8 cellular contexts compared by ENCODE assay signal in genomic region chr22:17158568-17159503, GRCh38. TPM values are rescaled to one million over a fixed set of nuclear protein-coding genes. Genes with fewer than 3 reads are reported as not detected.
DNase-seq lines count a peak whose midpoint lies in the region; ATAC-seq and TF ChIP-seq lines count a peak whose summit lies in the region.

HDHD5 (minus strand) TSS chr22:17159277; CDS start chr22:17159251, 26 bp downstream.

- 0 out of 2 replicates have a peak, but pooled peaks cover 3% of the 10 kb centered on the region for H3K4me1 ChIP-seq in Caco-2
- peaks cover 25% of the 10 kb centered on the region for H3K4me1 ChIP-seq in OCI-LY3 (ENCODE audit: low read length)
- H3K4me1 ChIP-seq in mucosa of descending colon (ENCODE audit: low read depth): peaks cover 18% of the 10 kb centered on the region

- H3K9ac ChIP-seq in OCI-LY3 (ENCODE audit: low read length): peak within 1 kb of the TSS; percentile 73

- CTCF ChIA-PET in Caco-2 (lab: Charles Lee): interaction anchor here (2.5 kb wide), 1 partner anchor 13 kb away, joined by 21 read pairs; no protein-coding TSS in a partner anchor

- H4K20me1 ChIP-seq in OCI-LY3 (ENCODE audit: insufficient read depth, low read length): peaks cover 24% of the 10 kb centered on the region

- H3K27ac Mint-ChIP-seq in Caco-2 (ENCODE audit: unreplicated experiment): peak within 1 kb of the TSS; percentile 69

- intact Hi-C loops in Caco-2 (cut with micrococcal nuclease; ENCODE audit: unreplicated experiment) (loop anchor here (1.0 kb wide), 3 partner anchors 10 to 38 kb away; partner anchors contain the start of gene TMEM121B), mucosa of descending colon (cut with DNase I, micrococcal nuclease) (no loop called here)

- TF ChIP-seq CTCF in Caco-2 (IDR thresholded peaks at IDR 0.05; ENCODE audit: insufficient read depth in 1 of 2, low read depth in 1 of 2, low read length in 1 of 2, severe bottlenecking in 1 of 2, unreplicated experiment in 1 of 2): no peak
- TF ChIP-seq CTCF in OCI-LY3 (IDR thresholded peaks at IDR 0.05; ENCODE audit: low read depth, low read length): no peak
- no peak for TF ChIP-seq CTCF in epithelial cell of esophagus (IDR thresholded peaks at IDR 0.05; ENCODE audit: insufficient read depth, low read depth, low read length, missing control alignments)
- TF ChIP-seq CTCF in mucosa of descending colon (IDR thresholded peaks at IDR 0.05): no peak

- H3K79me2 ChIP-seq in OCI-LY3 (ENCODE audit: low read length): peaks cover 52% of the 10 kb centered on the region

- no peaks in the 10 kb centered on the region for H3K9me3 Mint-ChIP-seq in Caco-2 (ENCODE audit: unreplicated experiment)

- BruUV-seq in Caco-2 (replicated peaks; lab: Mats Ljungman, UMichigan): no TSS peak

- ATAC-seq in GM21447 (IDR thresholded peaks at IDR 0.05; ENCODE audit: unreplicated experiment) (peak; percentile 72), mucosa of descending colon (peak; percentile 94)

- H2AFZ ChIP-seq in OCI-LY3 (ENCODE audit: low read depth, low read length): peak within 1 kb of the TSS; percentile 92

- peak within 1 kb of the TSS; percentile 84 for H3K4me2 ChIP-seq in OCI-LY3 (ENCODE audit: low read length)

- H3K4me1 Mint-ChIP-seq in Caco-2 (ENCODE audit: low read depth, unreplicated experiment): no peaks in the 10 kb centered on the region

- H3K9me3 ChIP-seq in Caco-2 (no peaks in the 10 kb centered on the region), OCI-LY3 (ENCODE audit: insufficient read depth, low read length) (no peaks in the 10 kb centered on the region), mucosa of descending colon (no peaks in the 10 kb centered on the region)

- H3K4me3 ChIP-seq in Caco-2 (ENCODE audit: low read depth, low read length) (peak within 1 kb of the TSS; percentile 97), OCI-LY3 (ENCODE audit: low read length) (peak within 1 kb of the TSS; percentile 81), epithelial cell of esophagus (ENCODE audit: low read length) (peak within 1 kb of the TSS; percentile 70), mucosa of descending colon (peak within 1 kb of the TSS; percentile 42)

- peak within 1 kb of the TSS; percentile 86 for H3K4me3 Mint-ChIP-seq in Caco-2 (ENCODE audit: unreplicated experiment)

- H3K27me3 Mint-ChIP-seq in Caco-2 (ENCODE audit: insufficient read depth, unreplicated experiment): no peaks in the 10 kb centered on the region

- no peaks in the 10 kb centered on the region for H3K27me3 ChIP-seq in Caco-2 (replicated peaks; ENCODE audit: control insufficient read depth, insufficient read depth, low read length)
- H3K27me3 ChIP-seq in OCI-LY3 (ENCODE audit: low read depth, low read length): no peaks in the 10 kb centered on the region

- H3K36me3 ChIP-seq in Caco-2 (ENCODE audit: control insufficient read depth, insufficient read depth, low read length): 0 out of 2 replicates have a peak, but pooled peaks cover 1% of the 10 kb centered on the region
- H3K36me3 ChIP-seq in OCI-LY3 (replicated peaks; ENCODE audit: low read depth, low read length): peaks cover 14% of the 10 kb centered on the region
- H3K36me3 ChIP-seq in mucosa of descending colon (ENCODE audit: low read depth): no peaks in the 10 kb centered on the region

- H3K36me3 Mint-ChIP-seq in Caco-2 (ENCODE audit: insufficient read depth, unreplicated experiment): peaks cover 28% of the 10 kb centered on the region

- peak within 1 kb of the TSS; percentile 18; the same call in 1 of the 2 replicates for H3K27ac ChIP-seq in OCI-LY3 (ENCODE audit: low read length)

- peak; percentile 90 to 91 for DNase-seq in Caco-2
- DNase-seq in HuH-7 (ENCODE audit: low spot score): peak; percentile 96
- DNase-seq in activated T-cell treated with anti-CD3 and anti-CD28 coated beads for 4 hours: peak; percentile 88
- DNase-seq in epithelial cell of esophagus (ENCODE audit: low read depth): peak; percentile 92
- peak; percentile 93 to 95 (median 94) for DNase-seq in mucosa of descending colon
- peak; percentile 83 to 86 for DNase-seq in stimulated activated CD8-positive, alpha-beta memory T cell treated with anti-CD3 and anti-CD28 coated beads, Interleukin-2, amount 100 ng/mL, for 48 hours (ENCODE audit: low read depth in 2 of 2)

- POLR2A ChIA-PET in Caco-2 (lab: Charles Lee): interaction anchor here (0.7 to 1.6 kb wide), 2 partner anchors 10 to 13 kb away, joined by 3 to 4 read pairs; no protein-coding TSS in a partner anchor

RNA-seq across cellular contexts. Expression of gene HDHD5, which starts in this region (rescaled TPM):
- total RNA-seq in Caco-2 (2022): 57.0 and 63.7 TPM in 2 replicates
- total RNA-seq in mucosa of descending colon: 10 to 100 TPM; 31.0 to 36.1 (median 32.6) TPM

Comparison
In these comparisons a context has a peak if more than half of its experiments do, and no peak if none do; other contexts are left out.
1. Peak in every context shown above with its lines: DNase-seq, ATAC-seq, H3K4me3 ChIP-seq and H3K27ac ChIP-seq.
2. H3K4me3 ChIP-seq: peak in every context shown above with its lines; median percentile 97 in Caco-2; 81 in OCI-LY3; 70 in epithelial cell of esophagus; 42 in mucosa of descending colon.